In genomic region chr6:111872521-111873177, GRCh38 we compare ENCODE assay signal across 7 cellular contexts. TPM values are rescaled to one million over a fixed set of nuclear protein-coding genes. Genes with fewer than 3 reads are reported as not detected.
A peak's percentile ranks its signal among the peaks of the same experiment; 100 is the strongest.
DNase-seq lines count a peak whose midpoint lies in the region; ATAC-seq and TF ChIP-seq lines count a peak whose summit lies in the region.

No MANE protein-coding gene starts in this region.

- intact Hi-C loops in Right ventricle myocardium inferior (cut with DNase I) (loop anchor here (1.0 to 5.0 kb wide), 4 partner anchors 70 to 170 kb away; no protein-coding TSS in a partner anchor), posterior cingulate gyrus (cut with DNase I) (loop anchor here (2.0 to 10.0 kb wide), 3 partner anchors 58 to 162 kb away; no protein-coding TSS in a partner anchor), uterus (cut with DNase I; ENCODE audit: low total_unique reads) (loop anchor here (10.0 kb wide), 1 partner anchor 158 kb away; no protein-coding TSS in a partner anchor)

- H3K9ac ChIP-seq in OCI-LY3 (ENCODE audit: low read length), result peak overlapping the region; percentile 39

- peak; percentile 53 for DNase-seq in activated gamma-delta T cell treated with anti-CD3 and anti-CD28 coated beads, Interleukin-2, amount 50 U/mL, for 16 hours (ENCODE audit: low read depth)
- DNase-seq in Right ventricle myocardium inferior (ENCODE audit: missing footprints) (peak; percentile 72), posterior cingulate gyrus (peak in 8 of 10 donors; percentile 27 to 85 (median 46)), uterus (peak; percentile 71 to 73)

- H3K9me3 ChIP-seq in OCI-LY3 (ENCODE audit: insufficient read depth, low read length) (no peaks in the 10 kb centered on the region), uterus (no peaks in the 10 kb centered on the region)

- H3K27me3 ChIP-seq in OCI-LY3 (ENCODE audit: low read depth, low read length), result peaks cover 18% of the 10 kb centered on the region
- H3K27me3 ChIP-seq in uterus, result no peaks in the 10 kb centered on the region

- H2AFZ ChIP-seq in OCI-LY3 (ENCODE audit: low read depth, low read length), result no peak overlapping the region

- H3K36me3 ChIP-seq in OCI-LY3 (replicated peaks; ENCODE audit: low read depth, low read length), result no peaks in the 10 kb centered on the region
- H3K36me3 ChIP-seq in uterus, result no peaks in the 10 kb centered on the region

- H3K4me3 ChIP-seq in OCI-LY3 (ENCODE audit: low read length) (peak overlapping the region; percentile 90), uterus (peak overlapping the region; percentile 79 to 90)

- peak overlapping the region; percentile 89 for H3K4me2 ChIP-seq in OCI-LY3 (ENCODE audit: low read length)

- H4K20me1 ChIP-seq in OCI-LY3 (ENCODE audit: insufficient read depth, low read length), result no peaks in the 10 kb centered on the region

- TF ChIP-seq CTCF in OCI-LY3 (IDR thresholded peaks at IDR 0.05; ENCODE audit: low read depth, low read length) (no peak), uterus (IDR thresholded peaks at IDR 0.05) (peak in 2 of 4 experiments; percentile 17 to 54)

- TF ChIP-seq POLR2A in uterus (IDR thresholded peaks at IDR 0.05), result peak in 1 of 2 donors; percentile 6

- H3K79me2 ChIP-seq in OCI-LY3 (ENCODE audit: low read length), result no peaks in the 10 kb centered on the region

- H3K27ac ChIP-seq in OCI-LY3 (ENCODE audit: low read length) (no peak overlapping the region), uterus (peak overlapping the region; percentile 89 to 95)

- H3K4me1 ChIP-seq in OCI-LY3 (ENCODE audit: low read length), result peaks cover 8% of the 10 kb centered on the region
- H3K4me1 ChIP-seq in uterus, result peaks cover 0 to 9% of the 10 kb centered on the region in 2 donors

- ATAC-seq in GM18867 (IDR thresholded peaks at IDR 0.05; ENCODE audit: unreplicated experiment), result peak; percentile 24
- ATAC-seq in HG02970 (IDR thresholded peaks at IDR 0.05; ENCODE audit: low FRiP score, unreplicated experiment), result peak; percentile 23
- ATAC-seq in Right ventricle myocardium inferior, result peak; percentile 11

RNA-seq across cellular contexts. Expression of gene FYN, which starts 0.6 kb away (rescaled TPM):
- total RNA-seq in Right ventricle myocardium inferior (50.4 TPM), uterus (100 to 1,000 TPM in 3 of 4 donors, 10 to 100 TPM in 1; 50.7 to 208 (median 135) TPM)
